In the genomic region with DNA sequence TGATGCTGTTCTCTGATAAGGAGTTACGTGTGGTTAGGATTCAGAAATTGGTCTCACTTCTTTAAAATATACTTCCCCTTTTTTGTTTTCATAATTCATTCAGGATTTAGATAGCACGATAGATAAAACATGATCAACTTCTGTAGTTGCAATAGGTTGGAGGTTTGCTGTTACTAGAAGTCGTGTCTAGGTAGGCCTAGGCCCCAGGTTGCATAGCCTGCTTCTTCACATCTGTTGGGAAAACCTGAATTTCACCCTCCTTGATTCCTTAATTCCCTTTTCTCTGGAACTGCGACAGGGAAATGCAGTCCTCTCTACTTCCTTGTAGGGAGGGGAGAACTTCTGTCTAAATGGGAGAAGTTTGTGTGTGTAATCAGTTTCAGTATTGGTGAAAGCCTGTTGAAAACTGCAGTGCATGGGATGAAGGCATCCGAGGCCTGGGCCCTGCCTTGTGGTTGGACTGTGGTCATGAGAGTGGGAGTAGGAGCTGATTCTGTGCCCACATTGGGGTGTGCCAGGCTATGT, we compare ENCODE assay signal across 8 cellular contexts. TPM values are rescaled to one million over a fixed set of nuclear protein-coding genes. Genes with fewer than 3 reads are reported as not detected.
DNase-seq lines count a peak whose midpoint lies in the region; ATAC-seq and TF ChIP-seq lines count a peak whose summit lies in the region.

No MANE protein-coding gene starts in this region.

- intact Hi-C loops in heart left ventricle (cut with DNase I): loop anchor here in 9 of 10 donors (2.0 to 5.0 kb wide), 7 partner anchors 43 to 668 kb away; a partner anchor contains a TSS

- ATAC-seq in HG02870 (IDR thresholded peaks at IDR 0.05; ENCODE audit: unreplicated experiment) (peak; percentile 37), heart left ventricle (peak in 3 of 4 donors; percentile 72 to 81 (median 79)), HG02840 (IDR thresholded peaks at IDR 0.05; ENCODE audit: low FRiP score, unreplicated experiment) (no peak)
- peak; percentile 68 for ATAC-seq in stimulated activated effector memory CD8-positive, alpha-beta T cell treated with anti-CD3 and anti-CD28 coated beads, Interleukin-12 subunit alpha, Interleukin-12 subunit beta, amount 100 ng/mL, for 72 hours

- peaks cover 38% of the 10 kb centered on the region for H3K4me1 Mint-ChIP-seq in stimulated activated effector memory CD8-positive, alpha-beta T cell treated with anti-CD3 and anti-CD28 coated beads, Interleukin-12 subunit alpha, Interleukin-12 subunit beta, amount 100 ng/mL, for 72 hours

- no peaks in the 10 kb centered on the region for H3K9me3 Mint-ChIP-seq in stimulated activated effector memory CD8-positive, alpha-beta T cell treated with anti-CD3 and anti-CD28 coated beads, Interleukin-12 subunit alpha, Interleukin-12 subunit beta, amount 100 ng/mL, for 72 hours

- H3K27ac ChIP-seq in heart left ventricle: peak overlapping the region in 1 of 12 donors; percentile 86

- no peaks in the 10 kb centered on the region for H3K36me3 ChIP-seq in heart left ventricle

- no peaks in the 10 kb centered on the region for H3K9me3 ChIP-seq in heart left ventricle

- H3K27me3 ChIP-seq in heart left ventricle: no peaks in the 10 kb centered on the region

- H3K27ac Mint-ChIP-seq in stimulated activated effector memory CD8-positive, alpha-beta T cell treated with anti-CD3 and anti-CD28 coated beads, Interleukin-12 subunit alpha, Interleukin-12 subunit beta, amount 100 ng/mL, for 72 hours: peak overlapping the region; percentile 90

- DNase-seq in GM13977 (ENCODE audit: low spot score) (peak; percentile 13), SKM-1 treated with dmso at 0.1 percent for 144 hours (lab: John Stamatoyannopoulos, UW; ENCODE audit: unreplicated experiment) (peak; percentile 97), heart left ventricle (peak; percentile 36 to 72 (median 53)), NCI-H774 (lab: John Stamatoyannopoulos, UW) (no peak), NCI-H510A (lab: John Stamatoyannopoulos, UW) (no peak)
- peak in 1 of 2 donors; percentile 64 for DNase-seq in stimulated activated effector memory CD8-positive, alpha-beta T cell treated with anti-CD3 and anti-CD28 coated beads, Interleukin-12 subunit alpha, Interleukin-12 subunit beta, amount 100 ng/mL, for 72 hours (ENCODE audit: low spot score in 2 of 2)

- H3K4me3 ChIP-seq in heart left ventricle: no peak overlapping the region

- in situ Hi-C loops in GM13977 (cut with MboI; ENCODE audit: low pct_unique_long_range_greater_than_20kb, low sequenced_read_pairs, unreplicated experiment): loop anchor here (5.0 to 10.0 kb wide), 2 partner anchors 55 to 108 kb away; a partner anchor contains a TSS

- WGBS in heart left ventricle, 4 donors: 82 to 86% (median 84%) methylated on average over 5 of the region's 5 CpGs

- peak overlapping the region; percentile 66 for H3K4me3 Mint-ChIP-seq in stimulated activated effector memory CD8-positive, alpha-beta T cell treated with anti-CD3 and anti-CD28 coated beads, Interleukin-12 subunit alpha, Interleukin-12 subunit beta, amount 100 ng/mL, for 72 hours

- no peak for TF ChIP-seq CTCF in GM13977 (IDR thresholded peaks at IDR 0.05; ENCODE audit: extremely low read depth, insufficient read depth, missing control alignments)
- TF ChIP-seq CTCF in heart left ventricle (IDR thresholded peaks at IDR 0.05): no peak

- TF ChIP-seq POLR2A in heart left ventricle (IDR thresholded peaks at IDR 0.05): no peak

- H3K36me3 Mint-ChIP-seq in stimulated activated effector memory CD8-positive, alpha-beta T cell treated with anti-CD3 and anti-CD28 coated beads, Interleukin-12 subunit alpha, Interleukin-12 subunit beta, amount 100 ng/mL, for 72 hours: no peaks in the 10 kb centered on the region

- peaks cover 0 to 54% (median 0%) of the 10 kb centered on the region in 12 donors for H3K4me1 ChIP-seq in heart left ventricle

RNA-seq across cellular contexts. Expression of a gene that starts 33.3 kb away (rescaled TPM):
- 1 to 10 TPM in 1 of 9 donors, under 1 TPM in 3, not detected in 5; 0.33 to 2.1 (median 0.42) TPM for total RNA-seq in heart left ventricle
- under 1 TPM; 0.18 to 0.19 TPM for polyA plus RNA-seq in heart left ventricle

Comparison
In these comparisons a context has a peak if more than half of its experiments do, and no peak if none do; other contexts are left out.
1. DNase-seq: peak in GM13977 (single experiment), SKM-1 treated with dmso at 0.1 percent for 144 hours (single experiment) and heart left ventricle (5 of 5); none in NCI-H774 (single experiment) and NCI-H510A (single experiment).